21 cellular contexts compared by ENCODE assay signal in the genomic region with DNA sequence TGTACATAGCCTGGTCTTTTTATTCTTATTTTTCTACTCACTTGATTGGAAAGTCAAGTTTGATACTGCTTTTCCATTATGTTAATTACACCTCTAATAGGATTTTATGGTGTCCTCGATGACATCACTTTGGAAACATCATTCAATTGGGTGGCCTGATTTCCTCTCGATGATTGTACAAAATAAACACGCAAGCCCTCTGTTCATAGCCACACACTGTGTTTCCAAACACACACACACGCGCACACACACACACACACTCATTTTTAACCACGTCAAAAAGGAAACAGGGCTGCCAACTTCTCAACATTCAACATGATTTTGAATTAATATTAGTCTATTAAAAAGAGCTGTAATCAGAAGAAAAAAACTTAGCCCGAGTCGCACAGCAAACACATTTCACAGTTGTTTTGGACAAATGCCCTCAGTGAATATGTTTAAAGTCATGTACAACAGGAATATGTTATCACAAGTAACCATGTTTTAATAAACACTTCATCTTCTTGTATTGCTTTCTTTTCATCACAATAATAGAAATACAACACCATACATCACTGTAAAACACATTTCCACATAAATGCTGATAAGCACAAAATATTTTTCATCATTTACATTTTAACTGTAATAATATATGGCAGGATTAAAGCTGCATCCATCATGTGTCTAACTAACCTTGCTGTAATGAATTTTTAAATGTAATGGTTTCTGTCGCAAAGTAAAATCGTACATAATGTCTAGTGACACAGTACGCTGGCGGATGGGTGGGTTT.
DNase-seq lines count a peak whose midpoint lies in the region; ATAC-seq and TF ChIP-seq lines count a peak whose summit lies in the region.
"Had no signal": no experiment of that assay in that cellular context is flagged by ENCODE, and none has a peak within 500 bp of the region (broad histone marks: within the 10 kb centered on the region; RNA-seq: fewer than 3 reads in every experiment).

No MANE protein-coding gene starts in this region.

- H3K27me3 Mint-ChIP-seq in endothelial cell (ENCODE audit: unreplicated experiment) = peaks cover 6% of the 10 kb centered on the region

- H3K27ac Mint-ChIP-seq in endothelial cell (ENCODE audit: unreplicated experiment) = peak overlapping the region; percentile 82
- H3K27ac Mint-ChIP-seq in stimulated activated effector memory CD8-positive, alpha-beta T cell treated with anti-CD3 and anti-CD28 coated beads, Interleukin-12 subunit alpha, Interleukin-12 subunit beta, amount 100 ng/mL, for 72 hours = no peak overlapping the region
- H3K27ac Mint-ChIP-seq: dendritic cell treated with granulocyte-macrophage colony-stimulating factor and Interleukin-4, amounts not matched to agents 40 ng/mL and 50 ng/mL, for 4 days had no signal

- no peaks in the 10 kb centered on the region for H3K36me3 ChIP-seq in HUES48 (ENCODE audit: control insufficient read depth, insufficient read depth, low read length)
- H3K36me3 ChIP-seq: gastrocnemius medialis, MG63, spleen had no signal

- no peak overlapping the region for H3K9ac ChIP-seq in HUES48 (ENCODE audit: low read depth, low read length)

- H3K4me3 Mint-ChIP-seq in endothelial cell (ENCODE audit: unreplicated experiment) = no peak overlapping the region
- H3K4me3 Mint-ChIP-seq in stimulated activated effector memory CD8-positive, alpha-beta T cell treated with anti-CD3 and anti-CD28 coated beads, Interleukin-12 subunit alpha, Interleukin-12 subunit beta, amount 100 ng/mL, for 72 hours = no peak overlapping the region
- H3K4me3 Mint-ChIP-seq: dendritic cell treated with granulocyte-macrophage colony-stimulating factor and Interleukin-4, amounts not matched to agents 40 ng/mL and 50 ng/mL, for 4 days had no signal

- no peak overlapping the region for H3K4me3 ChIP-seq in HUES48 (ENCODE audit: low read depth, low read length)
- H3K4me3 ChIP-seq: gastrocnemius medialis, MG63, spleen had no signal

- H3K27ac ChIP-seq in HUES48 (ENCODE audit: low read depth, low read length) = peak overlapping the region; percentile 15
- H3K27ac ChIP-seq: epithelial cell of prostate, gastrocnemius medialis, HL-60, spleen had no signal

- H3K4me1 ChIP-seq in HUES48 (ENCODE audit: control insufficient read depth, insufficient read depth, low read length) = peaks cover 33% of the 10 kb centered on the region
- H3K4me1 ChIP-seq: spleen had no signal

- DNase-seq in DMS153 treated with DMSO at 0.1 percent for 48 hours (lab: John Stamatoyannopoulos, UW; ENCODE audit: unreplicated experiment) = peak; percentile 63
- DNase-seq in NCI-H748 (lab: John Stamatoyannopoulos, UW; ENCODE audit: unreplicated experiment) = peak; percentile 74
- DNase-seq in endothelial cell (ENCODE audit: low spot score) = no peak
- DNase-seq in SW480 (ENCODE audit: low spot score) = no peak
- DNase-seq in stimulated activated effector memory CD8-positive, alpha-beta T cell treated with anti-CD3 and anti-CD28 coated beads, Interleukin-12 subunit alpha, Interleukin-12 subunit beta, amount 100 ng/mL, for 72 hours (ENCODE audit: low spot score in 2 of 2) = no peak
- DNase-seq: activated CD4-positive, alpha-beta T cell treated with anti-CD3 and anti-CD28 coated beads, Interleukin-2, amount 50 U/mL, for 1 hour; activated CD8-positive, alpha-beta memory T cell treated with anti-CD3 and anti-CD28 coated beads, Interleukin-2, amount 50 U/mL, for 48 hours; gastrocnemius medialis; IMR-90; kidney; MG63; nucleus accumbens; SHP77; spleen; stimulated activated CD4-positive, alpha-beta T cell treated with anti-CD3 and anti-CD28 coated beads, Interleukin-4, amount 100 ng/mL, for 4 hours; trophoblast cell had no signal

- H3K36me3 Mint-ChIP-seq in endothelial cell (ENCODE audit: low read depth, unreplicated experiment) = no peaks in the 10 kb centered on the region
- no peaks in the 10 kb centered on the region for H3K36me3 Mint-ChIP-seq in stimulated activated effector memory CD8-positive, alpha-beta T cell treated with anti-CD3 and anti-CD28 coated beads, Interleukin-12 subunit alpha, Interleukin-12 subunit beta, amount 100 ng/mL, for 72 hours

- H3K27me3 ChIP-seq in HUES48 (ENCODE audit: control insufficient read depth, insufficient read depth, low read length) = no peaks in the 10 kb centered on the region
- H3K27me3 ChIP-seq: gastrocnemius medialis, MG63 had no signal

- ATAC-seq in esophagus mucosa = no peak
- no peak for ATAC-seq in stimulated activated effector memory CD8-positive, alpha-beta T cell treated with anti-CD3 and anti-CD28 coated beads, Interleukin-12 subunit alpha, Interleukin-12 subunit beta, amount 100 ng/mL, for 72 hours
- ATAC-seq: gastrocnemius medialis had no signal

- TF ChIP-seq CTCF in endothelial cell (IDR thresholded peaks at IDR 0.05; ENCODE audit: unreplicated experiment) = no peak

- no peaks in the 10 kb centered on the region for H3K9me3 Mint-ChIP-seq in endothelial cell (ENCODE audit: unreplicated experiment)
- H3K9me3 Mint-ChIP-seq in stimulated activated effector memory CD8-positive, alpha-beta T cell treated with anti-CD3 and anti-CD28 coated beads, Interleukin-12 subunit alpha, Interleukin-12 subunit beta, amount 100 ng/mL, for 72 hours = no peaks in the 10 kb centered on the region
- H3K9me3 Mint-ChIP-seq: dendritic cell treated with granulocyte-macrophage colony-stimulating factor and Interleukin-4, amounts not matched to agents 40 ng/mL and 50 ng/mL, for 4 days had no signal

- no peaks in the 10 kb centered on the region for H3K9me3 ChIP-seq in HUES48 (ENCODE audit: control insufficient read depth, insufficient read depth, low read length)
- H3K9me3 ChIP-seq: gastrocnemius medialis, MG63, spleen had no signal

- H3K4me1 Mint-ChIP-seq in endothelial cell (ENCODE audit: unreplicated experiment) = peaks cover 48% of the 10 kb centered on the region
- H3K4me1 Mint-ChIP-seq in stimulated activated effector memory CD8-positive, alpha-beta T cell treated with anti-CD3 and anti-CD28 coated beads, Interleukin-12 subunit alpha, Interleukin-12 subunit beta, amount 100 ng/mL, for 72 hours = no peaks in the 10 kb centered on the region

Comparison
In these comparisons a context has a peak if more than half of its experiments do, and no peak if none do; other contexts are left out.
1. DNase-seq: peak in DMS153 treated with DMSO at 0.1 percent for 48 hours (single experiment) and NCI-H748 (single experiment); none in endothelial cell (single experiment), SW480 (single experiment) and stimulated activated effector memory CD8-positive, alpha-beta T cell treated with anti-CD3 and anti-CD28 coated beads, Interleukin-12 subunit alpha, Interleukin-12 subunit beta, amount 100 ng/mL, for 72 hours (0 of 2).